ENCODE assay signal across 2 cellular contexts in genomic region chr6:158843751-158844683, GRCh38.
A peak's percentile ranks its signal among the peaks of the same experiment; 100 is the strongest.
TF ChIP-seq lines count a peak whose summit lies in the region.

No MANE protein-coding gene starts in this region.

TF ChIP-seq in HCT116, 20 proteins besides CTCF, POLR2A, EP300 and RAD21:
- TF ChIP-seq EZH2 (IDR thresholded peaks at IDR 0.05) (no peak), SRF (IDR thresholded peaks at IDR 0.05; ENCODE audit: low read depth) (no peak), EZH2phosphoT487 (IDR thresholded peaks at IDR 0.05; ENCODE audit: borderline replicate concordance) (no peak), ELF1 (IDR thresholded peaks at IDR 0.05; ENCODE audit: borderline replicate concordance, low read depth) (no peak), CBX3 (IDR thresholded peaks at IDR 0.05; ENCODE audit: low read depth) (no peak), JUND (IDR thresholded peaks at IDR 0.05) (no peak), CEBPB (IDR thresholded peaks at IDR 0.05; ENCODE audit: low read depth) (no peak), YY1 (IDR thresholded peaks at IDR 0.05; ENCODE audit: extremely low read depth, insufficient replicate concordance, low read depth, low read length) (no peak), ZFX (IDR thresholded peaks at IDR 0.05) (no peak), FOSL1 (IDR thresholded peaks at IDR 0.05; ENCODE audit: low read depth) (no peak), TCF7L2 (IDR thresholded peaks at IDR 0.05; ENCODE audit: borderline replicate concordance, extremely low read depth, insufficient read depth, insufficient read length) (no peak), SP1 (IDR thresholded peaks at IDR 0.05; ENCODE audit: low read depth) (no peak), ZBTB33 (IDR thresholded peaks at IDR 0.05; ENCODE audit: extremely low read depth, insufficient replicate concordance, low read length) (no peak), EGR1 (IDR thresholded peaks at IDR 0.05; ENCODE audit: low read depth) (no peak), POLR2AphosphoS5 (IDR thresholded peaks at IDR 0.05; ENCODE audit: low read depth, low read length) (no peak), ZNF274 (IDR thresholded peaks at IDR 0.05; ENCODE audit: low read depth, low read length) (no peak)
- TF ChIP-seq, protein P1, sequence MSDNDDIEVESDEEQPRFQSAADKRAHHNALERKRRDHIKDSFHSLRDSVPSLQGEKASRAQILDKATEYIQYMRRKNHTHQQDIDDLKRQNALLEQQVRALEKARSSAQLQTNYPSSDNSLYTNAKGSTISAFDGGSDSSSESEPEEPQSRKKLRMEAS (IDR thresholded peaks at IDR 0.05) = no peak
- TF ChIP-seq, protein P2, sequence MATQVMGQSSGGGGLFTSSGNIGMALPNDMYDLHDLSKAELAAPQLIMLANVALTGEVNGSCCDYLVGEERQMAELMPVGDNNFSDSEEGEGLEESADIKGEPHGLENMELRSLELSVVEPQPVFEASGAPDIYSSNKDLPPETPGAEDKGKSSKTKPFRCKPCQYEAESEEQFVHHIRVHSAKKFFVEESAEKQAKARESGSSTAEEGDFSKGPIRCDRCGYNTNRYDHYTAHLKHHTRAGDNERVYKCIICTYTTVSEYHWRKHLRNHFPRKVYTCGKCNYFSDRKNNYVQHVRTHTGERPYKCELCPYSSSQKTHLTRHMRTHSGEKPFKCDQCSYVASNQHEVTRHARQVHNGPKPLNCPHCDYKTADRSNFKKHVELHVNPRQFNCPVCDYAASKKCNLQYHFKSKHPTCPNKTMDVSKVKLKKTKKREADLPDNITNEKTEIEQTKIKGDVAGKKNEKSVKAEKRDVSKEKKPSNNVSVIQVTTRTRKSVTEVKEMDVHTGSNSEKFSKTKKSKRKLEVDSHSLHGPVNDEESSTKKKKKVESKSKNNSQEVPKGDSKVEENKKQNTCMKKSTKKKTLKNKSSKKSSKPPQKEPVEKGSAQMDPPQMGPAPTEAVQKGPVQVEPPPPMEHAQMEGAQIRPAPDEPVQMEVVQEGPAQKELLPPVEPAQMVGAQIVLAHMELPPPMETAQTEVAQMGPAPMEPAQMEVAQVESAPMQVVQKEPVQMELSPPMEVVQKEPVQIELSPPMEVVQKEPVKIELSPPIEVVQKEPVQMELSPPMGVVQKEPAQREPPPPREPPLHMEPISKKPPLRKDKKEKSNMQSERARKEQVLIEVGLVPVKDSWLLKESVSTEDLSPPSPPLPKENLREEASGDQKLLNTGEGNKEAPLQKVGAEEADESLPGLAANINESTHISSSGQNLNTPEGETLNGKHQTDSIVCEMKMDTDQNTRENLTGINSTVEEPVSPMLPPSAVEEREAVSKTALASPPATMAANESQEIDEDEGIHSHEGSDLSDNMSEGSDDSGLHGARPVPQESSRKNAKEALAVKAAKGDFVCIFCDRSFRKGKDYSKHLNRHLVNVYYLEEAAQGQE (IDR thresholded peaks at IDR 0.05; ENCODE audit: low read depth) = no peak

TF ChIP-seq in GM12878, 131 proteins besides CTCF, POLR2A, EP300 and RAD21:
- TF ChIP-seq MTA2 (IDR thresholded peaks at IDR 0.05; ENCODE audit: low read depth) = peak; percentile 47; the same call in 1 of the 2 replicates
- no peak for TF ChIP-seq NRF1 (conservative IDR thresholded peaks at IDR 0.05; ENCODE audit: low read depth, low read length)
- no peak for TF ChIP-seq WRNIP1 (IDR thresholded peaks at IDR 0.05; ENCODE audit: borderline replicate concordance, low read depth, low read length)
